In genomic region chr18:74682141-74682997, GRCh38 we compare ENCODE assay signal across 17 cellular contexts.
DNase-seq lines count a peak whose midpoint lies in the region; ATAC-seq and TF ChIP-seq lines count a peak whose summit lies in the region.
"Had no signal": no experiment of that assay in that cellular context is flagged by ENCODE, and none has a peak within 500 bp of the region (broad histone marks: within the 10 kb centered on the region; RNA-seq: fewer than 3 reads in every experiment).

No MANE protein-coding gene starts in this region.

- no peak for TF ChIP-seq RAD21 in Ishikawa (IDR thresholded peaks at IDR 0.05; ENCODE audit: low read depth)

- ATAC-seq in HG03175 (IDR thresholded peaks at IDR 0.05; ENCODE audit: unreplicated experiment): no peak
- ATAC-seq: heart right ventricle had no signal

- no peak for TF ChIP-seq EP300 in Ishikawa (IDR thresholded peaks at IDR 0.05; ENCODE audit: borderline replicate concordance)

- DNase-seq in DMS 273 (lab: John Stamatoyannopoulos, UW; ENCODE audit: unreplicated experiment): peak; percentile 9
- no peak for DNase-seq in DMS 273 treated with DMSO at 0.1 percent for 48 hours (lab: John Stamatoyannopoulos, UW)
- DNase-seq in amniotic epithelial cell (ENCODE audit: low read depth): peak; percentile 31
- peak; percentile 44 for DNase-seq in foreskin melanocyte
- DNase-seq in cerebellar nuclear complex (lab: John Stamatoyannopoulos, UW): no peak
- DNase-seq in AG20443 (ENCODE audit: low spot score): no peak
- DNase-seq: activated CD4-positive, alpha-beta T cell treated with anti-CD3 and anti-CD28 coated beads, Interleukin-2, amount 10 ng/mL, durations not matched to agents 24 days and 14 days; adrenal gland; cortex of kidney; DMS53; heart right ventricle; MV-4-11; NCI-H524 treated with DMSO at 0.1 percent for 48 hours; stimulated activated naive CD4-positive, alpha-beta T cell treated with Interleukin-2 at 50 U/mL for 16 hours; upper lobe of left lung had no signal

TF ChIP-seq in Ishikawa, 13 proteins besides CTCF, POLR2A, EP300 and RAD21:
- no peak for TF ChIP-seq FOXM1 (IDR thresholded peaks at IDR 0.05; ENCODE audit: borderline replicate concordance, low read depth)
- peak; percentile 23 for TF ChIP-seq NFIC (IDR thresholded peaks at IDR 0.05)
- TF ChIP-seq, protein P1, sequence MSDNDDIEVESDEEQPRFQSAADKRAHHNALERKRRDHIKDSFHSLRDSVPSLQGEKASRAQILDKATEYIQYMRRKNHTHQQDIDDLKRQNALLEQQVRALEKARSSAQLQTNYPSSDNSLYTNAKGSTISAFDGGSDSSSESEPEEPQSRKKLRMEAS (IDR thresholded peaks at IDR 0.05): no peak
- no peak for TF ChIP-seq ZBTB7A (IDR thresholded peaks at IDR 0.05; ENCODE audit: low read depth)
TF ChIP-seq in Ishikawa: peak in this region for 1.

Comparison
In these comparisons a context has a peak if more than half of its experiments do, and no peak if none do; other contexts are left out.
1. DNase-seq: peak in DMS 273 (single experiment), amniotic epithelial cell (single experiment) and foreskin melanocyte (single experiment); none in DMS 273 treated with DMSO at 0.1 percent for 48 hours (single experiment), cerebellar nuclear complex (0 of 2) and AG20443 (single experiment).